ENCODE assay signal across 14 cellular contexts in genomic region chr9:31776471-31776870, GRCh38.
DNase-seq lines count a peak whose midpoint lies in the region; ATAC-seq, FAIRE-seq and TF ChIP-seq lines count a peak whose summit lies in the region.
"Had no signal": no experiment of that assay in that cellular context is flagged by ENCODE, and none has a peak within 500 bp of the region (broad histone marks: within the 10 kb centered on the region; RNA-seq: fewer than 3 reads in every experiment).

No MANE protein-coding gene starts in this region.

- intact Hi-C loops in pancreas (cut with DNase I) = no loop called here

- no peak overlapping the region for H3K4me2 ChIP-seq in SK-N-SH
- H3K4me2 ChIP-seq: smooth muscle cell had no signal

- no peak for TF ChIP-seq RAD21 in SK-N-SH (IDR thresholded peaks at IDR 0.05; ENCODE audit: low read length)

- ATAC-seq in SK-N-SH treated with all-trans-retinoic acid at 6 μM for 48 hours = no peak
- ATAC-seq in GM21717 (IDR thresholded peaks at IDR 0.05; ENCODE audit: unreplicated experiment) = no peak
- ATAC-seq in pancreas = no peak

- POLR2A ChIA-PET in SK-N-SH (lab: Yijun Ruan, JAX) = no interaction called here

- no peak overlapping the region for H2AFZ ChIP-seq in SK-N-SH (ENCODE audit: low read depth)
- H2AFZ ChIP-seq: GM23248 had no signal

- no peak overlapping the region for H3K4me3 ChIP-seq in SK-N-SH (ENCODE audit: low read depth in 2 of 2, low read length in 1 of 2)
- no peak overlapping the region for H3K4me3 ChIP-seq in pancreas
- H3K4me3 ChIP-seq: ascending aorta, GM23248, smooth muscle cell had no signal

- WGBS in SK-N-SH (ENCODE audit: low lambda C conversion rate) = 7% methylated on average over 3 of the region's 3 CpGs
- 11 to 22% methylated on average over 3 of the region's 3 CpGs for WGBS in pancreas, 2 donors

- H3K9me3 ChIP-seq in SK-N-SH (0 out of 2 replicates have a peak, but pooled peaks cover 8% of the 10 kb centered on the region), pancreas (no peaks in the 10 kb centered on the region)
- H3K9me3 ChIP-seq: ascending aorta had no signal

- H4K20me1 ChIP-seq in SK-N-SH (ENCODE audit: insufficient read depth) = no peaks in the 10 kb centered on the region

- no peak for DNase-seq in SK-N-SH
- peak; percentile 53 for DNase-seq in NCI-H2171 treated with DMSO at 0.1 percent for 48 hours (lab: John Stamatoyannopoulos, UW)
- peak; percentile 52 for DNase-seq in astrocyte of the hippocampus (ENCODE audit: low read depth, low spot score)
- no peak for DNase-seq in stimulated activated CD8-positive, alpha-beta memory T cell treated with anti-CD3 and anti-CD28 coated beads, Interleukin-4, amount 100 ng/mL, for 48 hours
- no peak for DNase-seq in AG20443 (ENCODE audit: low spot score)
- no peak for DNase-seq in pancreas
- DNase-seq: CD8-positive, alpha-beta memory T cell; GM23248; IMR-90; NCI-H2227 treated with DMSO at 0.1 percent for 48 hours had no signal

- no peaks in the 10 kb centered on the region for H3F3A ChIP-seq in SK-N-SH (replicated peaks; ENCODE audit: insufficient read depth)

- no peaks in the 10 kb centered on the region for H3K79me2 ChIP-seq in SK-N-SH (ENCODE audit: insufficient read depth)

- no peak for TF ChIP-seq EP300 in SK-N-SH (IDR thresholded peaks at IDR 0.05; ENCODE audit: borderline replicate concordance in 1 of 2, low read depth in 1 of 2, low read length in 1 of 2)

- no peak overlapping the region for H3K27ac ChIP-seq in SK-N-SH (ENCODE audit: low read depth in 2 of 2, low read length in 1 of 2)
- H3K27ac ChIP-seq in pancreas = no peak overlapping the region
- H3K27ac ChIP-seq: ascending aorta, GM23248 had no signal

- 0 out of 2 replicates have a peak, but pooled peaks cover 5% of the 10 kb centered on the region for H3K9me2 ChIP-seq in SK-N-SH

- CTCF ChIA-PET in SK-N-SH (lab: Yijun Ruan, JAX) = no interaction called here

- TF ChIP-seq CTCF in SK-N-SH (IDR thresholded peaks at IDR 0.05) (no peak), pancreas (IDR thresholded peaks at IDR 0.05) (no peak)

- H3K27me3 ChIP-seq in SK-N-SH (ENCODE audit: insufficient read depth) (no peaks in the 10 kb centered on the region), pancreas (no peaks in the 10 kb centered on the region)
- H3K27me3 ChIP-seq: ascending aorta had no signal

- FAIRE-seq in pancreas (lab: Jason Lieb, UNC) = no peak

- H3K9ac ChIP-seq in SK-N-SH = no peak overlapping the region
- H3K9ac ChIP-seq: GM23248 had no signal

- no peaks in the 10 kb centered on the region for H3K36me3 ChIP-seq in SK-N-SH (replicated peaks in 1 of 2; ENCODE audit: control insufficient read depth in 1 of 2, insufficient read depth in 2 of 2, low read length in 1 of 2)
- no peaks in the 10 kb centered on the region for H3K36me3 ChIP-seq in pancreas
- H3K36me3 ChIP-seq: ascending aorta had no signal

- H3K4me1 ChIP-seq in SK-N-SH (ENCODE audit: control insufficient read depth in 1 of 2, insufficient read depth in 2 of 2, low read depth in 1 of 2, low read length in 1 of 2) (no peaks in the 10 kb centered on the region), pancreas (no peaks in the 10 kb centered on the region)
- H3K4me1 ChIP-seq: ascending aorta had no signal

TF ChIP-seq in SK-N-SH treated with all-trans-retinoic acid at 6 μM for 48 hours, 23 proteins besides CTCF, POLR2A, EP300 and RAD21:
- TF ChIP-seq ZFP30 (CRISPR knock-in tag; IDR thresholded peaks at IDR 0.05) = no peak
- TF ChIP-seq ISL1 (CRISPR knock-in tag; IDR thresholded peaks at IDR 0.05) = peak; percentile 79

TF ChIP-seq in SK-N-SH, 30 proteins besides CTCF, POLR2A, EP300 and RAD21:
- no peak for TF ChIP-seq MAX (IDR thresholded peaks at IDR 0.05; ENCODE audit: low read depth)
- TF ChIP-seq USF2 (IDR thresholded peaks at IDR 0.05; ENCODE audit: borderline replicate concordance, low read depth, low read length) = no peak
- no peak for TF ChIP-seq POLR2AphosphoS5 (IDR thresholded peaks at IDR 0.05; ENCODE audit: low read depth, low read length)
- TF ChIP-seq NRF1 (IDR thresholded peaks at IDR 0.05; ENCODE audit: low read depth, low read length) = no peak
- no peak for TF ChIP-seq ELF1 (IDR thresholded peaks at IDR 0.05)
- TF ChIP-seq TCF12 (IDR thresholded peaks at IDR 0.05) = no peak
- no peak for TF ChIP-seq FOSL2 (IDR thresholded peaks at IDR 0.05; ENCODE audit: borderline replicate concordance, low read depth)
- TF ChIP-seq RFX5 (IDR thresholded peaks at IDR 0.05; ENCODE audit: low read length) = no peak
- TF ChIP-seq GABPA (IDR thresholded peaks at IDR 0.05; ENCODE audit: low read depth) = no peak
- no peak for TF ChIP-seq JUND (IDR thresholded peaks at IDR 0.05)
- TF ChIP-seq FOXM1 (IDR thresholded peaks at IDR 0.05; ENCODE audit: low read depth) = no peak
- TF ChIP-seq TAF1 (IDR thresholded peaks at IDR 0.05; ENCODE audit: borderline replicate concordance, low read depth, low read length) = no peak
- no peak for TF ChIP-seq FOXJ3 (CRISPR knock-in tag; IDR thresholded peaks at IDR 0.05)
- no peak for TF ChIP-seq SIN3A (IDR thresholded peaks at IDR 0.05; ENCODE audit: borderline replicate concordance, low read depth, low read length)
- no peak for TF ChIP-seq CHD2 (IDR thresholded peaks at IDR 0.05; ENCODE audit: low read length, partially characterized antibody)
- TF ChIP-seq RXRA (IDR thresholded peaks at IDR 0.05; ENCODE audit: borderline replicate concordance, low read depth) = no peak
- TF ChIP-seq TEAD4 (IDR thresholded peaks at IDR 0.05; ENCODE audit: borderline replicate concordance, insufficient read depth) = no peak
- TF ChIP-seq SMC3 (IDR thresholded peaks at IDR 0.05; ENCODE audit: low read depth, low read length) = no peak

Comparison
In these comparisons a context has a peak if more than half of its experiments do, and no peak if none do; other contexts are left out.
1. DNase-seq: peak in NCI-H2171 treated with DMSO at 0.1 percent for 48 hours (single experiment) and astrocyte of the hippocampus (single experiment); none in SK-N-SH (single experiment), stimulated activated CD8-positive, alpha-beta memory T cell treated with anti-CD3 and anti-CD28 coated beads, Interleukin-4, amount 100 ng/mL, for 48 hours (single experiment), AG20443 (single experiment) and pancreas (0 of 6).